In the genomic region with DNA sequence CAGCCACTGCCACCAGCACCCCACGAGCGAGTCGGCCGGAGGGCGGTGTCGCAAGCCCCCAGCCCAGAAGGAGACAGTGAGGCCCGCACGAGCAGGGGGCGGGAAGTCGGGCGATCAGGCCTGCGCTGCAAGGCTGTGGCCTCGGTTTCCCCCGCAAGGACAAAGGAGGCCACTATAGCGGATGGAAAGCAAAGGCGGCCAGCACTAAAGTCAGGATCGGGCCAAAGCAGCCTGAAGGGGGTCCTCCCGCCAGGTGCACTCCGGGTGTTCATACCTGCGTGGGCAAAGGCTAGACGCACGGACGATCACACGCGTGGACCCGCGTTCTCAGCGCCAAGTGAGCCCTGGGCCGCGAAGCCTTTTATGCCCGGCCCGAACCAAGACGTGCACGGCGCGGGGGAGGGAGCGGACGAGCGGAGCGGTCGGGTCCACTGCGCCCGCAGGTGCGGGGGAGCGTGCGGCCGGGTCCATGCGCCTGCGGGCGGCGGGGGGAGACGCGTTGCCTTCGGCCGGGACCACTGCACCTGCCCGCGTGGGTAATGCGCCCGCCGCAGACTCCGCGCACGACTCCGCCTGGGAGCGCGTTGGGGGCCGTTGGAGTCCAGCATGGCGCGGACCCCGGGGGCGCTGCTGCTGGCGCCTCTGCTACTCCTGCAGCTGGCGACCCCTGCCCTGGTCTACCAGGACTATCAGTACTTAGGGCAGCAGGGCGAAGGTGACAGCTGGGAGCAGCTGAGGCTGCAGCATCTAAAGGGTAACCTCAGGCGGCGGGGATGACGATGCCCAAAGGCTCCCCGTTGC, we compare ENCODE assay signal across 1 cellular context.
A peak's percentile ranks its signal among the peaks of the same experiment; 100 is the strongest.
TF ChIP-seq lines count a peak whose summit lies in the region.

Gene PRDX2 (minus strand): TSS at position 335 of the 801 bp plus-strand sequence. CDS start 539 bp downstream, outside the sequence.
Gene THSD8 (plus strand): TSS at position 604 of the 801 bp plus-strand sequence. CDS start 3 bp downstream, at position 607.

TF ChIP-seq in K562, 482 proteins besides CTCF, POLR2A, EP300 and RAD21 (continued from another document and continues in another):
- TF ChIP-seq, protein P1, sequence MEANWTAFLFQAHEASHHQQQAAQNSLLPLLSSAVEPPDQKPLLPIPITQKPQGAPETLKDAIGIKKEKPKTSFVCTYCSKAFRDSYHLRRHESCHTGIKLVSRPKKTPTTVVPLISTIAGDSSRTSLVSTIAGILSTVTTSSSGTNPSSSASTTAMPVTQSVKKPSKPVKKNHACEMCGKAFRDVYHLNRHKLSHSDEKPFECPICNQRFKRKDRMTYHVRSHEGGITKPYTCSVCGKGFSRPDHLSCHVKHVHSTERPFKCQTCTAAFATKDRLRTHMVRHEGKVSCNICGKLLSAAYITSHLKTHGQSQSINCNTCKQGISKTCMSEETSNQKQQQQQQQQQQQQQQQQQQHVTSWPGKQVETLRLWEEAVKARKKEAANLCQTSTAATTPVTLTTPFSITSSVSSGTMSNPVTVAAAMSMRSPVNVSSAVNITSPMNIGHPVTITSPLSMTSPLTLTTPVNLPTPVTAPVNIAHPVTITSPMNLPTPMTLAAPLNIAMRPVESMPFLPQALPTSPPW (CRISPR knock-in tag; IDR thresholded peaks at IDR 0.05), result peak; percentile 68
- TF ChIP-seq MXD1 (CRISPR knock-in tag; IDR thresholded peaks at IDR 0.05; ENCODE audit: borderline replicate concordance, poor library complexity, severe bottlenecking), result no peak
- no peak for TF ChIP-seq BRF1 (IDR thresholded peaks at IDR 0.05; ENCODE audit: borderline replicate concordance, extremely low read depth, insufficient read length)
- peak; percentile 82 for TF ChIP-seq POLR2H (tag; IDR thresholded peaks at IDR 0.05; ENCODE audit: low read depth)
- TF ChIP-seq ZNF586 (CRISPR knock-in tag; conservative IDR thresholded peaks at IDR 0.05), result no peak
- no peak for TF ChIP-seq ILK (tag; IDR thresholded peaks at IDR 0.05; ENCODE audit: borderline replicate concordance, low read depth)
- TF ChIP-seq HNRNPK (IDR thresholded peaks at IDR 0.05; ENCODE audit: low read depth, low read length, poor library complexity, severe bottlenecking), result no peak
- peak; percentile 59; the same call in 1 of the 2 replicates for TF ChIP-seq ARID3A (IDR thresholded peaks at IDR 0.05; ENCODE audit: borderline replicate concordance, low read depth, low read length)
- TF ChIP-seq, protein P2, sequence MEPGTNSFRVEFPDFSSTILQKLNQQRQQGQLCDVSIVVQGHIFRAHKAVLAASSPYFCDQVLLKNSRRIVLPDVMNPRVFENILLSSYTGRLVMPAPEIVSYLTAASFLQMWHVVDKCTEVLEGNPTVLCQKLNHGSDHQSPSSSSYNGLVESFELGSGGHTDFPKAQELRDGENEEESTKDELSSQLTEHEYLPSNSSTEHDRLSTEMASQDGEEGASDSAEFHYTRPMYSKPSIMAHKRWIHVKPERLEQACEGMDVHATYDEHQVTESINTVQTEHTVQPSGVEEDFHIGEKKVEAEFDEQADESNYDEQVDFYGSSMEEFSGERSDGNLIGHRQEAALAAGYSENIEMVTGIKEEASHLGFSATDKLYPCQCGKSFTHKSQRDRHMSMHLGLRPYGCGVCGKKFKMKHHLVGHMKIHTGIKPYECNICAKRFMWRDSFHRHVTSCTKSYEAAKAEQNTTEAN (CRISPR knock-in tag; IDR thresholded peaks at IDR 0.05), result peak; percentile 93
- TF ChIP-seq MYNN (IDR thresholded peaks at IDR 0.05), result peak; percentile 31; the same call in 1 of the 2 replicates
- TF ChIP-seq MYNN (CRISPR knock-in tag; IDR thresholded peaks at IDR 0.05), result no peak
- TF ChIP-seq, protein P3, sequence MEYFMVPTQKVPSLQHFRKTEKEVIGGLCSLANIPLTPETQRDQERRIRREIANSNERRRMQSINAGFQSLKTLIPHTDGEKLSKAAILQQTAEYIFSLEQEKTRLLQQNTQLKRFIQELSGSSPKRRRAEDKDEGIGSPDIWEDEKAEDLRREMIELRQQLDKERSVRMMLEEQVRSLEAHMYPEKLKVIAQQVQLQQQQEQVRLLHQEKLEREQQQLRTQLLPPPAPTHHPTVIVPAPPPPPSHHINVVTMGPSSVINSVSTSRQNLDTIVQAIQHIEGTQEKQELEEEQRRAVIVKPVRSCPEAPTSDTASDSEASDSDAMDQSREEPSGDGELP (CRISPR knock-in tag; IDR thresholded peaks at IDR 0.05; ENCODE audit: borderline replicate concordance), result peak; percentile 90
- TF ChIP-seq SMARCA4 (IDR thresholded peaks at IDR 0.05), result no peak
- peak; percentile 62; the same call in 1 of the 2 replicates for TF ChIP-seq ZBTB1 (CRISPR knock-in tag; IDR thresholded peaks at IDR 0.05; ENCODE audit: borderline replicate concordance, low read depth)
- TF ChIP-seq, protein P4, sequence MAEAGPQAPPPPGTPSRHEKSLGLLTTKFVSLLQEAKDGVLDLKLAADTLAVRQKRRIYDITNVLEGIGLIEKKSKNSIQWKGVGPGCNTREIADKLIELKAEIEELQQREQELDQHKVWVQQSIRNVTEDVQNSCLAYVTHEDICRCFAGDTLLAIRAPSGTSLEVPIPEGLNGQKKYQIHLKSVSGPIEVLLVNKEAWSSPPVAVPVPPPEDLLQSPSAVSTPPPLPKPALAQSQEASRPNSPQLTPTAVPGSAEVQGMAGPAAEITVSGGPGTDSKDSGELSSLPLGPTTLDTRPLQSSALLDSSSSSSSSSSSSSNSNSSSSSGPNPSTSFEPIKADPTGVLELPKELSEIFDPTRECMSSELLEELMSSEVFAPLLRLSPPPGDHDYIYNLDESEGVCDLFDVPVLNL (CRISPR knock-in tag; IDR thresholded peaks at IDR 0.05; ENCODE audit: low read depth), result peak; percentile 45; the same call in 1 of the 2 replicates
- TF ChIP-seq, protein P5, sequence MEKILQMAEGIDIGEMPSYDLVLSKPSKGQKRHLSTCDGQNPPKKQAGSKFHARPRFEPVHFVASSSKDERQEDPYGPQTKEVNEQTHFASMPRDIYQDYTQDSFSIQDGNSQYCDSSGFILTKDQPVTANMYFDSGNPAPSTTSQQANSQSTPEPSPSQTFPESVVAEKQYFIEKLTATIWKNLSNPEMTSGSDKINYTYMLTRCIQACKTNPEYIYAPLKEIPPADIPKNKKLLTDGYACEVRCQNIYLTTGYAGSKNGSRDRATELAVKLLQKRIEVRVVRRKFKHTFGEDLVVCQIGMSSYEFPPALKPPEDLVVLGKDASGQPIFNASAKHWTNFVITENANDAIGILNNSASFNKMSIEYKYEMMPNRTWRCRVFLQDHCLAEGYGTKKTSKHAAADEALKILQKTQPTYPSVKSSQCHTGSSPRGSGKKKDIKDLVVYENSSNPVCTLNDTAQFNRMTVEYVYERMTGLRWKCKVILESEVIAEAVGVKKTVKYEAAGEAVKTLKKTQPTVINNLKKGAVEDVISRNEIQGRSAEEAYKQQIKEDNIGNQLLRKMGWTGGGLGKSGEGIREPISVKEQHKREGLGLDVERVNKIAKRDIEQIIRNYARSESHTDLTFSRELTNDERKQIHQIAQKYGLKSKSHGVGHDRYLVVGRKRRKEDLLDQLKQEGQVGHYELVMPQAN (IDR thresholded peaks at IDR 0.05; ENCODE audit: borderline replicate concordance), result peak; percentile 54; the same call in 1 of the 2 replicates
- TF ChIP-seq SMAD4 (CRISPR knock-in tag; conservative IDR thresholded peaks at IDR 0.05), result peak; percentile 70
- TF ChIP-seq ARID4B (CRISPR knock-in tag; IDR thresholded peaks at IDR 0.05), result peak; percentile 45; the same call in 1 of the 2 replicates
- TF ChIP-seq, protein P6, sequence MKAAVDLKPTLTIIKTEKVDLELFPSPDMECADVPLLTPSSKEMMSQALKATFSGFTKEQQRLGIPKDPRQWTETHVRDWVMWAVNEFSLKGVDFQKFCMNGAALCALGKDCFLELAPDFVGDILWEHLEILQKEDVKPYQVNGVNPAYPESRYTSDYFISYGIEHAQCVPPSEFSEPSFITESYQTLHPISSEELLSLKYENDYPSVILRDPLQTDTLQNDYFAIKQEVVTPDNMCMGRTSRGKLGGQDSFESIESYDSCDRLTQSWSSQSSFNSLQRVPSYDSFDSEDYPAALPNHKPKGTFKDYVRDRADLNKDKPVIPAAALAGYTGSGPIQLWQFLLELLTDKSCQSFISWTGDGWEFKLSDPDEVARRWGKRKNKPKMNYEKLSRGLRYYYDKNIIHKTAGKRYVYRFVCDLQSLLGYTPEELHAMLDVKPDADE (conservative IDR thresholded peaks at IDR 0.05; ENCODE audit: control insufficient read depth, low read depth, low read length), result peak; percentile 50; the same call in 1 of the 2 replicates
- no peak for TF ChIP-seq CHD2 (IDR thresholded peaks at IDR 0.05; ENCODE audit: low read depth, low read length)
- TF ChIP-seq, protein P7, sequence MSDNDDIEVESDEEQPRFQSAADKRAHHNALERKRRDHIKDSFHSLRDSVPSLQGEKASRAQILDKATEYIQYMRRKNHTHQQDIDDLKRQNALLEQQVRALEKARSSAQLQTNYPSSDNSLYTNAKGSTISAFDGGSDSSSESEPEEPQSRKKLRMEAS (CRISPR knock-in tag; IDR thresholded peaks at IDR 0.05), result peak; percentile 95
- 0 out of 2 replicates have a peak, but pooled peaks have one; percentile 63 for TF ChIP-seq GABPB1 (CRISPR knock-in tag; IDR thresholded peaks at IDR 0.05)
- TF ChIP-seq FOXP1 (CRISPR knock-in tag; IDR thresholded peaks at IDR 0.05), result peak; percentile 63; the same call in 1 of the 2 replicates
- TF ChIP-seq, protein P8, sequence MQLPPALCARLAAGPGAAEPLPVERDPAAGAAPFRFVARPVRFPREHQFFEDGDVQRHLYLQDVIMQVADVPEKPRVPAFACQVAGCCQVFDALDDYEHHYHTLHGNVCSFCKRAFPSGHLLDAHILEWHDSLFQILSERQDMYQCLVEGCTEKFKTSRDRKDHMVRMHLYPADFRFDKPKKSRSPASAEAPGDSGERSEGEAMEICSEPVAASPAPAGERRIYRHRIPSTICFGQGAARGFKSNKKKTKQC (CRISPR knock-in tag; IDR thresholded peaks at IDR 0.05), result peak; percentile 70; the same call in 1 of the 2 replicates
- 0 out of 2 replicates have a peak, but pooled peaks have one; percentile 14 for TF ChIP-seq MTA1 (IDR thresholded peaks at IDR 0.05; ENCODE audit: borderline replicate concordance)
- no peak for TF ChIP-seq TFE3 (CRISPR knock-in tag; IDR thresholded peaks at IDR 0.05)
- no peak for TF ChIP-seq NFIX (CRISPR knock-in tag; IDR thresholded peaks at IDR 0.05; ENCODE audit: low read depth)
- TF ChIP-seq ZNF668 (CRISPR knock-in tag; IDR thresholded peaks at IDR 0.05), result 0 out of 2 replicates have a peak, but pooled peaks have one; percentile 30
